Comparison of ENCODE assay signal across 1 cellular context in the genomic region with DNA sequence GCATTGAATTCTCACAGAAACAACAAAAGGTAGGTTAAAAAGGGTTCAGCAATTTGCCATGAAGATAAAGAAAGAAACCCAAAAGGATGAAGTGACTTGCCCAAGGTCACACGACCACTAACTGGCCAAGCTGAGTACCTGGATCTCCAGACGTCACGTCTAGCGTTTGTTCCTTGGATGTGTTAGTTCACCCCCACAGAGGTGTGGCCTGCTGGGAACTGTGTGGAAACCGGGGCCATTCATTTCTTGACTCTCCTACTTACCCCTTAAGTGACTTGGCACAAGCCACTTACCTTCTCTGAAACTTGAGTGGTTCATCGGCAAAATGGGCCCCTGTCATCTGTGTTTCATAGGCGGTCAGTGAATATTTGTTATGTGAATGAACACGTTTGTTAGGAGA.
TF ChIP-seq lines count a peak whose summit lies in the region.

No MANE protein-coding gene starts in this region.

TF ChIP-seq in GM23338, 12 proteins besides CTCF, POLR2A, EP300 and RAD21 (continued from another document):
- TF ChIP-seq, protein P1, sequence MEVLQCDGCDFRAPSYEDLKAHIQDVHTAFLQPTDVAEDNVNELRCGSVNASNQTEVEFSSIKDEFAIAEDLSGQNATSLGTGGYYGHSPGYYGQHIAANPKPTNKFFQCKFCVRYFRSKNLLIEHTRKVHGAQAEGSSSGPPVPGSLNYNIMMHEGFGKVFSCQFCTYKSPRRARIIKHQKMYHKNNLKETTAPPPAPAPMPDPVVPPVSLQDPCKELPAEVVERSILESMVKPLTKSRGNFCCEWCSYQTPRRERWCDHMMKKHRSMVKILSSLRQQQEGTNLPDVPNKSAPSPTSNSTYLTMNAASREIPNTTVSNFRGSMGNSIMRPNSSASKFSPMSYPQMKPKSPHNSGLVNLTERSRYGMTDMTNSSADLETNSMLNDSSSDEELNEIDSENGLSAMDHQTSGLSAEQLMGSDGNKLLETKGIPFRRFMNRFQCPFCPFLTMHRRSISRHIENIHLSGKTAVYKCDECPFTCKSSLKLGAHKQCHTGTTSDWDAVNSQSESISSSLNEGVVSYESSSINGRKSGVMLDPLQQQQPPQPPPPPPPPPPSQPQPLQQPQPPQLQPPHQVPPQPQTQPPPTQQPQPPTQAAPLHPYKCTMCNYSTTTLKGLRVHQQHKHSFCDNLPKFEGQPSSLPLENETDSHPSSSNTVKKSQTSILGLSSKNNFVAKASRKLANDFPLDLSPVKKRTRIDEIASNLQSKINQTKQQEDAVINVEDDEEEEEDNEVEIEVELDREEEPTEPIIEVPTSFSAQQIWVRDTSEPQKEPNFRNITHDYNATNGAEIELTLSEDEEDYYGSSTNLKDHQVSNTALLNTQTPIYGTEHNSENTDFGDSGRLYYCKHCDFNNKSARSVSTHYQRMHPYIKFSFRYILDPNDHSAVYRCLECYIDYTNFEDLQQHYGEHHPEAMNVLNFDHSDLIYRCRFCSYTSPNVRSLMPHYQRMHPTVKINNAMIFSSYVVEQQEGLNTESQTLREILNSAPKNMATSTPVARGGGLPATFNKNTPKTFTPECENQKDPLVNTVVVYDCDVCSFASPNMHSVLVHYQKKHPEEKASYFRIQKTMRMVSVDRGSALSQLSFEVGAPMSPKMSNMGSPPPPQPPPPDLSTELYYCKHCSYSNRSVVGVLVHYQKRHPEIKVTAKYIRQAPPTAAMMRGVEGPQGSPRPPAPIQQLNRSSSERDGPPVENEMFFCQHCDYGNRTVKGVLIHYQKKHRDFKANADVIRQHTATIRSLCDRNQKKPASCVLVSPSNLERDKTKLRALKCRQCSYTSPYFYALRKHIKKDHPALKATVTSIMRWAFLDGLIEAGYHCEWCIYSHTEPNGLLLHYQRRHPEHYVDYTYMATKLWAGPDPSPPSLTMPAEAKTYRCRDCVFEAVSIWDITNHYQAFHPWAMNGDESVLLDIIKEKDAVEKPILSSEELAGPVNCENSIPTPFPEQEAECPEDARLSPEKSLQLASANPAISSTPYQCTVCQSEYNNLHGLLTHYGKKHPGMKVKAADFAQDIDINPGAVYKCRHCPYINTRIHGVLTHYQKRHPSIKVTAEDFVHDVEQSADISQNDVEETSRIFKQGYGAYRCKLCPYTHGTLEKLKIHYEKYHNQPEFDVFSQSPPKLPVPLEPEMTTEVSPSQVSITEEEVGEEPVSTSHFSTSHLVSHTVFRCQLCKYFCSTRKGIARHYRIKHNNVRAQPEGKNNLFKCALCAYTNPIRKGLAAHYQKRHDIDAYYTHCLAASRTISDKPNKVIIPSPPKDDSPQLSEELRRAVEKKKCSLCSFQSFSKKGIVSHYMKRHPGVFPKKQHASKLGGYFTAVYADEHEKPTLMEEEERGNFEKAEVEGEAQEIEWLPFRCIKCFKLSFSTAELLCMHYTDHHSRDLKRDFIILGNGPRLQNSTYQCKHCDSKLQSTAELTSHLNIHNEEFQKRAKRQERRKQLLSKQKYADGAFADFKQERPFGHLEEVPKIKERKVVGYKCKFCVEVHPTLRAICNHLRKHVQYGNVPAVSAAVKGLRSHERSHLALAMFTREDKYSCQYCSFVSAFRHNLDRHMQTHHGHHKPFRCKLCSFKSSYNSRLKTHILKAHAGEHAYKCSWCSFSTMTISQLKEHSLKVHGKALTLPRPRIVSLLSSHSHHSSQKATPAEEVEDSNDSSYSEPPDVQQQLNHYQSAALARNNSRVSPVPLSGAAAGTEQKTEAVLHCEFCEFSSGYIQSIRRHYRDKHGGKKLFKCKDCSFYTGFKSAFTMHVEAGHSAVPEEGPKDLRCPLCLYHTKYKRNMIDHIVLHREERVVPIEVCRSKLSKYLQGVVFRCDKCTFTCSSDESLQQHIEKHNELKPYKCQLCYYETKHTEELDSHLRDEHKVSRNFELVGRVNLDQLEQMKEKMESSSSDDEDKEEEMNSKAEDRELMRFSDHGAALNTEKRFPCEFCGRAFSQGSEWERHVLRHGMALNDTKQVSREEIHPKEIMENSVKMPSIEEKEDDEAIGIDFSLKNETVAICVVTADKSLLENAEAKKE (CRISPR knock-in tag; IDR thresholded peaks at IDR 0.05): no peak
- TF ChIP-seq ZNF331 (CRISPR knock-in tag; IDR thresholded peaks at IDR 0.05; ENCODE audit: low read depth) (no peak), EZH2phosphoT487 (IDR thresholded peaks at IDR 0.05; ENCODE audit: unreplicated experiment) (no peak), POLR2AphosphoS5 (IDR thresholded peaks at IDR 0.05; ENCODE audit: low read depth) (no peak), STAT1 (IDR thresholded peaks at IDR 0.05; ENCODE audit: unreplicated experiment) (no peak), CREB1 (CRISPR knock-in tag; IDR thresholded peaks at IDR 0.05; ENCODE audit: low read depth) (no peak)
- TF ChIP-seq, protein P2, sequence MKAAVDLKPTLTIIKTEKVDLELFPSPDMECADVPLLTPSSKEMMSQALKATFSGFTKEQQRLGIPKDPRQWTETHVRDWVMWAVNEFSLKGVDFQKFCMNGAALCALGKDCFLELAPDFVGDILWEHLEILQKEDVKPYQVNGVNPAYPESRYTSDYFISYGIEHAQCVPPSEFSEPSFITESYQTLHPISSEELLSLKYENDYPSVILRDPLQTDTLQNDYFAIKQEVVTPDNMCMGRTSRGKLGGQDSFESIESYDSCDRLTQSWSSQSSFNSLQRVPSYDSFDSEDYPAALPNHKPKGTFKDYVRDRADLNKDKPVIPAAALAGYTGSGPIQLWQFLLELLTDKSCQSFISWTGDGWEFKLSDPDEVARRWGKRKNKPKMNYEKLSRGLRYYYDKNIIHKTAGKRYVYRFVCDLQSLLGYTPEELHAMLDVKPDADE (IDR thresholded peaks at IDR 0.05): no peak
